18 cellular contexts compared by ENCODE assay signal in the genomic region with DNA sequence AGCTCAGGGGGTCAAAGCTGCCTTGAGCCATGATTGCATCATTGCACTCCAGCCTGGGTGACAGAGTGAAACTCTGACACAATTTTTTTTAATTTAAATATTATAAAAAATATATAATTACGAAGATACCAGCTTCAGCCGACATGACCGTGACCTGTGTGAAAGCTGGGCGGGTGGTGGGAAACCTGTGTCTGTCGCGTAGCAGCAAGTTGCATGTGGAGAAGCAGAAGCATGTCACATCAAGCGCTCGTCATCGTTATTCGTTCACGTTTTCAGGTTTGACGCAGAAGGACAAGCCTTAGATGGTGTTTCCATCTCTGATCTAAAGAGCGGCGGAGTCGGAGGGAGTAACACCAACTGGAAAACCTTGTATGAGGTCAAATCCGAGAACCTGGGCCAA.
"Had no signal": no experiment of that assay in that cellular context is flagged by ENCODE, and none has a peak within 500 bp of the region (broad histone marks: within the 10 kb centered on the region; RNA-seq: fewer than 3 reads in every experiment).

No MANE protein-coding gene starts in this region.

- H3K4me3 ChIP-seq: colonic mucosa, coronary artery, dorsolateral prefrontal cortex, esophagus muscularis mucosa, esophagus squamous epithelium, gastrocnemius medialis, gastroesophageal sphincter, heart left ventricle, heart right ventricle had no signal

- FAIRE-seq: colon, endometrium, frontal cortex had no signal

- DNase-seq: cortex of kidney; effector CD4-positive, alpha-beta T cell; effector CD8-positive, alpha-beta T cell; effector memory CD4-positive, alpha-beta T cell; esophagus squamous epithelium; gastrocnemius medialis; heart left ventricle; heart right ventricle had no signal

- H3K27me3 ChIP-seq: colonic mucosa, dorsolateral prefrontal cortex, esophagus muscularis mucosa, esophagus squamous epithelium, foreskin keratinocyte, gastrocnemius medialis, gastroesophageal sphincter, heart left ventricle, heart right ventricle had no signal

- H3K9me3 ChIP-seq: colonic mucosa, esophagus muscularis mucosa, esophagus squamous epithelium, gastrocnemius medialis, gastroesophageal sphincter had no signal

- H3K27ac ChIP-seq: colonic mucosa, coronary artery, dorsolateral prefrontal cortex, epithelial cell of prostate, esophagus muscularis mucosa, esophagus squamous epithelium, foreskin keratinocyte, gastrocnemius medialis, gastroesophageal sphincter, heart left ventricle, heart right ventricle had no signal

- ATAC-seq: foreskin keratinocyte, gastroesophageal sphincter, heart left ventricle had no signal

- H3K4me1 ChIP-seq: colonic mucosa, esophagus muscularis mucosa, esophagus squamous epithelium, foreskin keratinocyte, gastrocnemius medialis, gastroesophageal sphincter had no signal
